ENCODE assay signal across 8 cellular contexts in the genomic region with DNA sequence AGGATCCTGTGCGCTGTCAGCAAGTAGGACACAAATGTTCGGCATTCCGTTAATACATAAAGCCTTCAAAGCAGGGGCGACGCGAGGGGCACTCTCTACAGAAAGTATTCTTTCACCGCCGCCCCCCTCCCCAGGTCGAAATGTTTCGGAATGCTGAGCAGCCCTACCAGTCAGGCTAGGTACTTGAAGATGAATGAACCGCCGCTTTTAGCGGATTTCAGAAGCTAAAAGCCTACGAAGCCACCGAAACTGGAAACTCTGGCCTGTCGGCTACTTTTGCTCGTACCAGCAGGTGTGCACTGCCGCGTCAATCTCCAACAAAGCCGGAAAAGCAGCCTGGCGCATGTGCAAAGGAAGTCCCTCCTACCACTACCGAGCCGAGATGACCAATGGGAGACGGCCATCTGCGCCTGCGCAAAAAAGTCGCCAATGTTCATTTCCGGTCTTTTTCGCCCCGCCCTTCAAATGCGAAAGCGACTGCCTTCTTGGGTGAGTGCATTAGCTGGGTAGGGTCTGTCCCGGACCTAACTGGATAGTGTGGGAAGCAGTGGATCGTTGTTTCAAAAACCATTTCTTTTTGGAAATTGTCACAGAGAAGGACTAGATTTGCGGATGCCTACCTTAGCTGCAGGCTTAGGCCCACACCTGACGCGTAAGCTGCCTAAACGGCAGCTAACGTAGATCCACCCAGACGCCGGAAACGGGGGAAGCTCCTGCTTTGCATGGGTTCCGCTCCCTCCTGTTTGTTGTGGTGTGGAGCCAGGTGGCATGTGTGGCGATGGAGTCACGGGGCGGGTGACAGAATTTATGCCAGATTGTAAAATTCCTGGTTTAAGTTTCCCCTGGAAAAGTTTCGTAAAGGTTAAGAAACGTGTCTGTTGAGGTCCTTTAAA. TPM values are rescaled to one million over a fixed set of nuclear protein-coding genes. Genes with fewer than 3 reads are reported as not detected.
DNase-seq lines count a peak whose midpoint lies in the region; TF ChIP-seq lines count a peak whose summit lies in the region.

A gene (minus strand): TSS at position 301 of the 893 bp plus-strand sequence. CDS start 534 bp downstream, outside the sequence.

- H3K23me2 ChIP-seq in H9 (ENCODE audit: insufficient read length, low read depth, low read length, poor library complexity, severe bottlenecking), result peaks cover 8% of the 10 kb centered on the region

- H3K56ac ChIP-seq in H9 (ENCODE audit: insufficient read length, low read depth, low read length), result no peak within 1 kb of the TSS

- in situ Hi-C loops in G401 (cut with HindIII; ENCODE audit: low sequenced_read_pairs), result no loop called here

- H3K36me3 ChIP-seq in ovary, result no peaks in the 10 kb centered on the region
- H3K36me3 ChIP-seq in tibial nerve, result peaks cover 0 to 15% (median 0%) of the 10 kb centered on the region in 3 donors

- H3K23ac ChIP-seq in H9 (ENCODE audit: insufficient read length, low read depth, low read length), result no peak within 1 kb of the TSS

- H2BK12ac ChIP-seq in H9 (ENCODE audit: insufficient read length, low read depth, low read length), result no peak within 1 kb of the TSS

- H3K4me1 Mint-ChIP-seq in H9, result peaks cover 16 to 18% of the 10 kb centered on the region in 2 experiments

- no peaks in the 10 kb centered on the region for H3K9me3 ChIP-seq in H9 (ENCODE audit: control insufficient read depth, low read depth, low read length)
- H3K9me3 ChIP-seq in ovary, result no peaks in the 10 kb centered on the region
- no peaks in the 10 kb centered on the region for H3K9me3 ChIP-seq in tibial nerve

- H3K4me3 Mint-ChIP-seq in H9, result peak within 1 kb of the TSS; percentile 96 to 98

- peaks cover 0 to 4% (median 3%) of the 10 kb centered on the region in 3 experiments; a peak in 4 of 7 replicates for H3K36me3 Mint-ChIP-seq in H9 (ENCODE audit: insufficient read depth in 1 of 3, low read depth in 3 of 3)

- H3K79me1 ChIP-seq in H9 (ENCODE audit: insufficient read depth, low read depth, low read length, poor library complexity, severe bottlenecking), result no peaks in the 10 kb centered on the region

- peak within 1 kb of the TSS; percentile 8 for H4K5ac ChIP-seq in H9 (ENCODE audit: insufficient read length, low read depth, low read length)

- H3K79me2 ChIP-seq in H9 (ENCODE audit: insufficient read depth, low read length), result no peaks in the 10 kb centered on the region

- H2AK5ac ChIP-seq in H9 (ENCODE audit: insufficient read length, low read length), result no peak within 1 kb of the TSS

- no peaks in the 10 kb centered on the region; the same call in 1 of the 2 replicates for H3K27me3 Mint-ChIP-seq in H9 (ENCODE audit: low read depth)

- no peak within 1 kb of the TSS for H3K4ac ChIP-seq in H9 (ENCODE audit: low read depth, low read length)

- WGBS in H9 (ENCODE audit: extremely low coverage, insufficient read length, low lambda C conversion rate), result no CpG with 5 or more reads among the region's 48 CpGs
- 0 to 1% (median 0%) methylated on average over 48 of the region's 48 CpGs for WGBS in ovary, 3 donors
- WGBS in tibial nerve, 2 donors, result 0 to 2% methylated on average over 48 of the region's 48 CpGs

- H4K8ac ChIP-seq in H9 (replicated peaks; ENCODE audit: insufficient read length, low read depth, low read length), result no peak within 1 kb of the TSS

- H3K14ac ChIP-seq in H9 (ENCODE audit: insufficient read depth, low read length), result no peak within 1 kb of the TSS

- H2AFZ ChIP-seq in H9 (ENCODE audit: low read length), result no peak within 1 kb of the TSS

- TF ChIP-seq EP300 in ovary (IDR thresholded peaks at IDR 0.05) (peak; percentile 26), tibial nerve (IDR thresholded peaks at IDR 0.05) (peak; percentile 83 to 97)

- TF ChIP-seq CTCF in H9 (conservative IDR thresholded peaks at IDR 0.05) (no peak), ovary (IDR thresholded peaks at IDR 0.05) (peak in 1 of 3 donors; percentile 41), tibial nerve (IDR thresholded peaks at IDR 0.05) (peak in 1 of 5 experiments; percentile 38)

- H3K4me1 ChIP-seq in H9 (ENCODE audit: insufficient read depth, low read length) (no peaks in the 10 kb centered on the region), ovary (ENCODE audit: insufficient read depth) (peaks cover 5% of the 10 kb centered on the region), tibial nerve (peaks cover 0 to 43% (median 23%) of the 10 kb centered on the region in 4 donors)

- H3K27me3 ChIP-seq in H9 (ENCODE audit: insufficient read depth, low read length) (no peaks in the 10 kb centered on the region), ovary (no peaks in the 10 kb centered on the region), tibial nerve (no peaks in the 10 kb centered on the region)

- H3K4me2 ChIP-seq in H9 (ENCODE audit: insufficient read depth, insufficient read length, low read length), result peak within 1 kb of the TSS; percentile 92

- H3K27ac ChIP-seq in H9 (ENCODE audit: insufficient read length, low read depth, low read length) (peak within 1 kb of the TSS; percentile 4), ovary (peak within 1 kb of the TSS; percentile 41 to 85), tibial nerve (peak within 1 kb of the TSS; percentile 55 to 94 (median 88))

- H2BK5ac ChIP-seq in H9 (ENCODE audit: insufficient read length, low read length), result no peak within 1 kb of the TSS

- peak within 1 kb of the TSS; percentile 29 for H3K18ac ChIP-seq in H9 (ENCODE audit: insufficient read length, low read depth, low read length)

- no peak within 1 kb of the TSS for H4K91ac ChIP-seq in H9 (ENCODE audit: insufficient read length, low read depth, low read length)

- H3K9me3 Mint-ChIP-seq in H9, result no peaks in the 10 kb centered on the region; a peak in 1 of 5 replicates

- H3K4me3 ChIP-seq in ovary (peak within 1 kb of the TSS; percentile 82), tibial nerve (peak within 1 kb of the TSS; percentile 47 to 94 (median 76))

- intact Hi-C loops in ovary (cut with DNase I), result loop anchor here in 1 of 4 donors (5.0 kb wide), 1 partner anchor 376 kb away; a partner anchor contains a TSS

- H3K9ac ChIP-seq in H9 (ENCODE audit: extremely low read depth, insufficient read length, low read length), result peak within 1 kb of the TSS; percentile 84

- peak; percentile 98 for DNase-seq in G401 (ENCODE audit: low spot score)
- peak; percentile 97 for DNase-seq in H9
- DNase-seq in NAMALWA (ENCODE audit: low spot score), result peak; percentile 99
- peak; percentile 96 for DNase-seq in activated effector memory CD4-positive, alpha-beta T cell treated with Interleukin-2 at 50 U/mL for 16 hours
- DNase-seq in globus pallidus (ENCODE audit: low spot score), result peak; percentile 96
- DNase-seq in ovary, result peak; percentile 97 to 99 (median 98)
- DNase-seq in tibial nerve (ENCODE audit: low spot score in 2 of 2), result peak; percentile 94 to 98
- no peak for DNase-seq in cortex of kidney (lab: John Stamatoyannopoulos, UW)

- TF ChIP-seq POLR2A in ovary (IDR thresholded peaks at IDR 0.05) (peak; percentile 82), tibial nerve (IDR thresholded peaks at IDR 0.05) (peak; percentile 75 to 76)

- peak within 1 kb of the TSS; percentile 97 to 99 (median 99) for H3K27ac Mint-ChIP-seq in H9

- no peaks in the 10 kb centered on the region for H4K20me1 ChIP-seq in H9 (ENCODE audit: control insufficient read depth, insufficient read depth, insufficient read length)

- no peak within 1 kb of the TSS for H2BK20ac ChIP-seq in H9 (ENCODE audit: low read depth, low read length, poor library complexity, severe bottlenecking)

- no peak within 1 kb of the TSS for H3T11ph ChIP-seq in H9 (ENCODE audit: low read length)

- H2BK120ac ChIP-seq in H9 (ENCODE audit: low read depth, low read length, poor library complexity, severe bottlenecking), result no peak within 1 kb of the TSS

- no peak within 1 kb of the TSS for H2BK15ac ChIP-seq in H9 (ENCODE audit: low read depth, low read length)

RNA-seq across cellular contexts. Expression of the gene that starts here (rescaled TPM):
- 1.5 and 3.5 TPM in 2 replicates for total RNA-seq in G401 (2014; rRNA removed; shearing (Covaris generic))
- total RNA-seq in H9 (2021) (3.2 and 3.7 TPM in 2 replicates), ovary (1 to 10 TPM; 3.1 to 6.3 (median 5.7) TPM), tibial nerve (1 to 10 TPM; 4.4 to 5.1 (median 4.8) TPM)
- 1 to 10 TPM; 2.3 to 6.0 TPM for polyA plus RNA-seq in ovary

Comparison
In these comparisons a context has a peak if more than half of its experiments do, and no peak if none do; other contexts are left out.
1. H3K27ac ChIP-seq: peak in every context shown above with its lines; median percentile 88 in tibial nerve; 63 in ovary; 4 in H9.